In the genomic region with DNA sequence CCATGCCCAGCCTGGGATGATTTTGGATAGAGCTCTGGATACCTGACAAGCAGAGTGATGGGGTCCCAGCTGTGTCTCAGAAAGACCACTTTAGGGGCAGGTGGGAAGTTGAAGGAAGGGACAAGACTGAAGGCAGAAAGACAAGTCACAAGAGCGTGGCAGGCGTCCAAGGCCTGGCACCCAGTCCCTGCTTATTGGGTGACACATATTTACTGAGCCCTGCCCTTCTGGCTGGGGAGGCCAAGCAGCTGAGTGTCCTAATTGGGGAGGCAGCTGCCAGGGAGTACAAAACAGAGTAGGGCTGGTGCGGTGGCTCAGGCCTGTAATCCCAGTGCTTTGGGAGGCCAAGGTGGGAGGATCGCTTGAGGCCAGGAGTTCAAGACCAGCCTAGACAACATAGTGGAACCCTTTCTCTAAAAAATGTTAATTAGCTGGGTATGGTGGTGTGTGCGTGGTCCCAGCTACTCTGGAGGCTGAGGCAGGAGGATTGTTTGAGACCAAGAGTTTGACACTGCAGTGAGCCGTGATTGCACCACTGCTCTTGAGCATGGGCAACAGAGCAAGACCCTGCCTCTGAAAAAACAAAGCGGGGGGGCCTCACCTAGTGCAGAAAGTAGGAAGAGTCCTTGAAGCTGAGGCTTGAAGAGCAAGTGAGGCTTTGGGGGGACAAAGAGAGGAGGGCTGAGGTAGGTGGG, we compare ENCODE assay signal across 1 cellular context.
TF ChIP-seq lines count a peak whose summit lies in the region.

No MANE protein-coding gene starts in this region.

TF ChIP-seq in HCT116, 20 proteins besides CTCF, POLR2A, EP300 and RAD21 (continued from another document):
- TF ChIP-seq, protein P1, sequence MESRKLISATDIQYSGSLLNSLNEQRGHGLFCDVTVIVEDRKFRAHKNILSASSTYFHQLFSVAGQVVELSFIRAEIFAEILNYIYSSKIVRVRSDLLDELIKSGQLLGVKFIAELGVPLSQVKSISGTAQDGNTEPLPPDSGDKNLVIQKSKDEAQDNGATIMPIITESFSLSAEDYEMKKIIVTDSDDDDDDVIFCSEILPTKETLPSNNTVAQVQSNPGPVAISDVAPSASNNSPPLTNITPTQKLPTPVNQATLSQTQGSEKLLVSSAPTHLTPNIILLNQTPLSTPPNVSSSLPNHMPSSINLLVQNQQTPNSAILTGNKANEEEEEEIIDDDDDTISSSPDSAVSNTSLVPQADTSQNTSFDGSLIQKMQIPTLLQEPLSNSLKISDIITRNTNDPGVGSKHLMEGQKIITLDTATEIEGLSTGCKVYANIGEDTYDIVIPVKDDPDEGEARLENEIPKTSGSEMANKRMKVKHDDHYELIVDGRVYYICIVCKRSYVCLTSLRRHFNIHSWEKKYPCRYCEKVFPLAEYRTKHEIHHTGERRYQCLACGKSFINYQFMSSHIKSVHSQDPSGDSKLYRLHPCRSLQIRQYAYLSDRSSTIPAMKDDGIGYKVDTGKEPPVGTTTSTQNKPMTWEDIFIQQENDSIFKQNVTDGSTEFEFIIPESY (IDR thresholded peaks at IDR 0.05; ENCODE audit: extremely low read depth, insufficient replicate concordance, low read length), result no peak
- TF ChIP-seq JUND (IDR thresholded peaks at IDR 0.05), result peak; percentile 35; the same call in 1 of the 2 replicates
- no peak for TF ChIP-seq CEBPB (IDR thresholded peaks at IDR 0.05; ENCODE audit: low read depth)
- TF ChIP-seq POLR2AphosphoS5 (IDR thresholded peaks at IDR 0.05; ENCODE audit: low read depth, low read length), result no peak; the same call in 1 of the 2 replicates
- TF ChIP-seq CBX3 (IDR thresholded peaks at IDR 0.05; ENCODE audit: low read depth), result peak; percentile 34; the same call in 1 of the 2 replicates
- TF ChIP-seq MAX (IDR thresholded peaks at IDR 0.05), result no peak
- TF ChIP-seq TCF7L2 (IDR thresholded peaks at IDR 0.05; ENCODE audit: borderline replicate concordance, extremely low read depth, insufficient read depth, insufficient read length), result no peak
- TF ChIP-seq ELF1 (IDR thresholded peaks at IDR 0.05; ENCODE audit: borderline replicate concordance, low read depth), result no peak
TF ChIP-seq in HCT116: peak in this region for 3.
